In the genomic region with DNA sequence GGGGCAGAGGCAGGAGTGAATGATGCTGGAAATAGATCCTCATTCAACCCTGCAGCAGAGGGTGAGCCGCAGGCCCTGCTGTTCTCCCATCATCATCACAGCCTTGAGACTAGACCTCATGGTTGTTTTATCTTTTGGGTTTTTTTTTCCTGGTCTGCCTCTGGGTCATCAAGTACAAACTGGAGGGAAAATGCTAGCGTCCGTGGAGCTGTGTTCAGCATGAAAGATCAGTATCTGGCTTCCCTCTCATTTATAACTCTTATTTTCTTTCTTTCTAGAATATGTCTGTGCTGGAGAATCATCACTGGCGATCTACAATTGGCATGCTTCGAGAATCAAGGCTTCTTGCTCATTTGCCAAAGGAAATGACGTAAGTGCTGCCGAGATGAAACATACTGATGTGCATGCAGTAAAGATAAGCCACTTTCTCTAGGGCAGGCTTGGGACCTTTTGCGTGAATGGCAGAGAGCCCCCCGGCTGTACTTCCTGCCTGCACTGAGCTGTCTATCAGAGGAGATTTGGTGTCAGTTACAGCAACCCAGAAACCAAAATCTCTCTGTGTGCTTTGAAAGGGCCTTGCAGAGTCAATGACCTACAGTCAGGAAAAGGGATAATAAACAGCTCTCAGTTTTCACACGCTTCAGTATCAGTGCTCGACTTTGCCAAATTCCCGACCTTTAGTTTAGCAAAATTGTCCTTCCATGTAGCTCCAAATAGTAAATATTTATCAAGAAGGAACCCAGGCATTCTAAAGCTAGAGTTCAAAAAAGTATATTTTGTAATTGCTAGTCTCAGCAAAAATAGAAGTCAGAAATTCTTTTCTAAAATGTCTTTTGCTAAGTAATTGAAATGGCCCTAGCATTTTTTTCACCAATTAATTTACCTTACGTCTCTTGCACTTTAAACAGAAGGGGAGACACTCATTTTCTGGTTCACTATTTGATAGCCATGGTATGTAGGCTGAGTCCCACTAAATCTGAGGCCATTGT, we compare ENCODE assay signal across 12 cellular contexts.
DNase-seq lines count a peak whose midpoint lies in the region; ATAC-seq, FAIRE-seq and TF ChIP-seq lines count a peak whose summit lies in the region.
"Had no signal": no experiment of that assay in that cellular context is flagged by ENCODE, and none has a peak within 500 bp of the region (broad histone marks: within the 10 kb centered on the region; RNA-seq: fewer than 3 reads in every experiment).

No MANE protein-coding gene starts in this region.

- H4K5ac ChIP-seq in H1 (ENCODE audit: insufficient read length, low read depth, low read length): no peak overlapping the region

- no peak for TF ChIP-seq CTCF in H1 (IDR thresholded peaks at IDR 0.05; ENCODE audit: control extremely low read depth in 1 of 3, insufficient read depth in 1 of 3, low read depth in 1 of 3, low read length in 3 of 3)
- no peak for TF ChIP-seq CTCF in upper lobe of right lung (IDR thresholded peaks at IDR 0.05)
- no peak for TF ChIP-seq CTCF in GM13976 (IDR thresholded peaks at IDR 0.05; ENCODE audit: borderline replicate concordance, control extremely low read depth, extremely low read depth, insufficient read depth, missing control alignments)

- H3K9me3 Mint-ChIP-seq in activated T-cell treated with anti-CD3 and anti-CD28 coated beads, Interleukin-2, amount 50 U/mL, for 72 hours: no peaks in the 10 kb centered on the region
- no peaks in the 10 kb centered on the region for H3K9me3 Mint-ChIP-seq in activated T-cell treated with anti-CD3 and anti-CD28 coated beads, Interleukin-2, amount 50 U/mL, for 4 hours
- H3K9me3 Mint-ChIP-seq: central memory CD8-positive, alpha-beta T cell had no signal

- no peak overlapping the region for H3K4me2 ChIP-seq in H1 (ENCODE audit: insufficient read depth in 1 of 2, low read depth in 2 of 2, low read length in 2 of 2)

- WGBS in H1 (ENCODE audit: extremely low coverage in 1 of 2, insufficient coverage in 1 of 2, insufficient read length in 1 of 2, insufficient replicate concordance in 2 of 2, low coverage in 1 of 2, low lambda C conversion rate in 2 of 2, missing lambda C conversion rate in 1 of 2), 2 experiments: 91% methylated on average over 13 of the region's 13 CpGs; no CpG with 5 or more reads in 1 of the 2 experiments

- H3K36me3 Mint-ChIP-seq in activated T-cell treated with anti-CD3 and anti-CD28 coated beads, Interleukin-2, amount 50 U/mL, for 72 hours (ENCODE audit: insufficient read depth in 2 of 2): peaks cover 3 to 7% of the 10 kb centered on the region in 2 donors
- no peaks in the 10 kb centered on the region for H3K36me3 Mint-ChIP-seq in activated T-cell treated with anti-CD3 and anti-CD28 coated beads, Interleukin-2, amount 50 U/mL, for 4 hours (ENCODE audit: insufficient read depth)

- H3K36me3 ChIP-seq in H1 (ENCODE audit: control insufficient read depth in 2 of 4, insufficient read depth in 4 of 4, low read length in 3 of 4) (no peaks in the 10 kb centered on the region), upper lobe of right lung (no peaks in the 10 kb centered on the region)

- H3K27me3 ChIP-seq in H1 (replicated peaks in 1 of 4; ENCODE audit: control insufficient read depth in 3 of 4, extremely low read depth in 1 of 4, insufficient read depth in 3 of 4, low read length in 3 of 4) (no peaks in the 10 kb centered on the region), upper lobe of right lung (no peaks in the 10 kb centered on the region)

- H2AK5ac ChIP-seq in H1 (ENCODE audit: low read depth, low read length): no peak overlapping the region

- H3K14ac ChIP-seq in H1 (ENCODE audit: insufficient read length): no peak overlapping the region

- H3K9ac ChIP-seq in H1 (replicated peaks in 1 of 4; ENCODE audit: extremely low read depth in 1 of 4, low read depth in 3 of 4, low read length in 3 of 4): no peak overlapping the region

- no peaks in the 10 kb centered on the region for H3K79me1 ChIP-seq in H1 (ENCODE audit: low read depth, low read length)

- in situ Hi-C loops in GM13976 (cut with MboI; ENCODE audit: low sequenced_read_pairs, unreplicated experiment): no loop called here

- peak overlapping the region; percentile 11; the same call in 1 of the 2 replicates for H2AFZ ChIP-seq in H1 (ENCODE audit: low read length)

- peak; percentile 53 to 70 for ATAC-seq in activated T-cell treated with anti-CD3 and anti-CD28 coated beads, Interleukin-2, amount 50 U/mL, for 72 hours (replicated peaks in 1 of 2)
- ATAC-seq in activated T-cell treated with anti-CD3 and anti-CD28 coated beads, Interleukin-2, amount 50 U/mL, for 4 hours: no peak
- peak; percentile 61 for ATAC-seq in upper lobe of right lung

- intact Hi-C loops in upper lobe of right lung (cut with DNase I): no loop called here

- peaks cover 11% of the 10 kb centered on the region for H3K4me1 Mint-ChIP-seq in activated T-cell treated with anti-CD3 and anti-CD28 coated beads, Interleukin-2, amount 50 U/mL, for 72 hours (ENCODE audit: low read depth)
- no peaks in the 10 kb centered on the region for H3K4me1 Mint-ChIP-seq in activated T-cell treated with anti-CD3 and anti-CD28 coated beads, Interleukin-2, amount 50 U/mL, for 4 hours (ENCODE audit: low read depth)
- H3K4me1 Mint-ChIP-seq: central memory CD8-positive, alpha-beta T cell had no signal

- H3K23ac ChIP-seq in H1 (ENCODE audit: insufficient read length): no peak overlapping the region

- H3K23me2 ChIP-seq in H1 (ENCODE audit: low read depth, low read length): no peaks in the 10 kb centered on the region

- H3K27ac ChIP-seq in H1 (ENCODE audit: low read depth, low read length) (no peak overlapping the region), upper lobe of right lung (peak overlapping the region; percentile 66)

- no peaks in the 10 kb centered on the region for H4K20me1 ChIP-seq in H1 (replicated peaks in 1 of 2; ENCODE audit: control insufficient read depth in 1 of 2, insufficient read depth in 2 of 2, low read length in 2 of 2)

- H3K4me3 ChIP-seq in H1 (ENCODE audit: extremely low read depth in 1 of 4, insufficient read depth in 2 of 4, low read depth in 3 of 4, low read length in 4 of 4): no peak overlapping the region
- peak overlapping the region; percentile 9 for H3K4me3 ChIP-seq in upper lobe of right lung

- H2BK5ac ChIP-seq in H1 (ENCODE audit: low read depth, low read length): no peak overlapping the region

- peak overlapping the region; percentile 6 to 53 for H3K4me3 Mint-ChIP-seq in activated T-cell treated with anti-CD3 and anti-CD28 coated beads, Interleukin-2, amount 50 U/mL, for 72 hours
- H3K4me3 Mint-ChIP-seq in activated T-cell treated with anti-CD3 and anti-CD28 coated beads, Interleukin-2, amount 50 U/mL, for 4 hours: no peak overlapping the region
- H3K4me3 Mint-ChIP-seq: central memory CD8-positive, alpha-beta T cell had no signal

- TF ChIP-seq EP300 in H1 (IDR thresholded peaks at IDR 0.05; ENCODE audit: borderline replicate concordance in 1 of 2, low read depth in 2 of 2, low read length in 2 of 2): no peak

- DNase-seq in activated T-cell treated with anti-CD3 and anti-CD28 coated beads, Interleukin-2, amount 50 U/mL, for 72 hours: peak; percentile 2 to 10
- no peak for DNase-seq in activated T-cell treated with anti-CD3 and anti-CD28 coated beads, Interleukin-2, amount 50 U/mL, for 4 hours
- no peak for DNase-seq in H1 (ENCODE audit: low read depth in 1 of 2, low spot score in 2 of 2)
- peak; percentile 49 to 87 for DNase-seq in lung microvascular endothelial cell (ENCODE audit: low read depth in 2 of 2)
- DNase-seq in upper lobe of right lung: no peak
- no peak for DNase-seq in cerebellar nuclear complex (lab: John Stamatoyannopoulos, UW)
- no peak for DNase-seq in GM13976 (ENCODE audit: low spot score)
- DNase-seq in epidermal melanocyte (ENCODE audit: insufficient read length, low spot score): no peak
- DNase-seq: KG1, SHP77 treated with DMSO at 0.1 percent for 48 hours, substantia nigra had no signal

- H3K18ac ChIP-seq in H1 (ENCODE audit: extremely low read depth, low read length): no peak overlapping the region

- no peak overlapping the region for H2BK20ac ChIP-seq in H1 (ENCODE audit: low read length)

- H4K8ac ChIP-seq in H1 (ENCODE audit: extremely low read depth, insufficient read depth, low read length): no peak overlapping the region

- no peak for TF ChIP-seq POLR2A in H1 (IDR thresholded peaks at IDR 0.05; ENCODE audit: control extremely low read depth in 1 of 2, low read depth in 2 of 2, low read length in 2 of 2)

- POLR2A ChIA-PET in H1 (lab: Charles Lee; ENCODE audit: partially characterized antibody): no interaction called here

- CTCF ChIA-PET in H1 (lab: Charles Lee; ENCODE audit: partially characterized antibody): interaction anchor here (0.7 to 0.8 kb wide), 2 partner anchors 28 to 1168 kb away, joined by 3 to 4 read pairs; no protein-coding TSS in a partner anchor

- no peak overlapping the region for H2BK15ac ChIP-seq in H1 (ENCODE audit: low read length)

- H2BK12ac ChIP-seq in H1 (ENCODE audit: low read depth, low read length): no peak overlapping the region

- H3K4me1 ChIP-seq in H1 (replicated peaks in 1 of 4; ENCODE audit: control insufficient read depth in 3 of 4, insufficient read depth in 4 of 4, low read length in 3 of 4): no peaks in the 10 kb centered on the region
- no peaks in the 10 kb centered on the region for H3K4me1 ChIP-seq in upper lobe of right lung

- H3K9me3 ChIP-seq in H1 (ENCODE audit: insufficient read depth in 2 of 2, low read depth in 1 of 2, low read length in 1 of 2): no peaks in the 10 kb centered on the region
- no peaks in the 10 kb centered on the region for H3K9me3 ChIP-seq in upper lobe of right lung

- H3K27ac Mint-ChIP-seq in activated T-cell treated with anti-CD3 and anti-CD28 coated beads, Interleukin-2, amount 50 U/mL, for 72 hours: peak overlapping the region; percentile 10

- no peak overlapping the region for H2BK120ac ChIP-seq in H1 (replicated peaks; ENCODE audit: low read depth, low read length)

- no peak overlapping the region for H3K56ac ChIP-seq in H1 (replicated peaks; ENCODE audit: insufficient read length, low read depth, low read length)

- peaks cover 4% of the 10 kb centered on the region for H3K27me3 Mint-ChIP-seq in activated T-cell treated with anti-CD3 and anti-CD28 coated beads, Interleukin-2, amount 50 U/mL, for 72 hours (ENCODE audit: low read depth)
- peaks cover 3% of the 10 kb centered on the region for H3K27me3 Mint-ChIP-seq in activated T-cell treated with anti-CD3 and anti-CD28 coated beads, Interleukin-2, amount 50 U/mL, for 4 hours (ENCODE audit: low read depth)

- no peak overlapping the region for H3K4ac ChIP-seq in H1 (replicated peaks; ENCODE audit: insufficient read length, low read depth, low read length)

- no peak overlapping the region for H4K91ac ChIP-seq in H1 (replicated peaks; ENCODE audit: insufficient read length, low read length)

- no peak for TF ChIP-seq RAD21 in H1 (IDR thresholded peaks at IDR 0.05 in 1 of 2, conservative IDR thresholded peaks at IDR 0.05 in 1 of 2; ENCODE audit: low read depth in 2 of 2, low read length in 2 of 2)

- no peak for FAIRE-seq in H1 (lab: Jason Lieb, UNC)

- H3K79me2 ChIP-seq in H1 (ENCODE audit: control insufficient read depth in 1 of 2, insufficient read depth in 2 of 2, low read length in 2 of 2): no peaks in the 10 kb centered on the region

TF ChIP-seq in H1, 55 proteins besides CTCF, POLR2A, EP300 and RAD21 (continues in another document):
- TF ChIP-seq CBX5 (IDR thresholded peaks at IDR 0.05; ENCODE audit: low read depth, low read length) (no peak), EZH2 (IDR thresholded peaks at IDR 0.05; ENCODE audit: low read depth, low read length, severe bottlenecking) (no peak)

Comparison
In these comparisons a context has a peak if more than half of its experiments do, and no peak if none do; other contexts are left out.
1. ATAC-seq: peak in activated T-cell treated with anti-CD3 and anti-CD28 coated beads, Interleukin-2, amount 50 U/mL, for 72 hours (2 of 2) and upper lobe of right lung (single experiment); none in activated T-cell treated with anti-CD3 and anti-CD28 coated beads, Interleukin-2, amount 50 U/mL, for 4 hours (0 of 2).
2. DNase-seq: peak in activated T-cell treated with anti-CD3 and anti-CD28 coated beads, Interleukin-2, amount 50 U/mL, for 72 hours (2 of 2) and lung microvascular endothelial cell (2 of 2); none in activated T-cell treated with anti-CD3 and anti-CD28 coated beads, Interleukin-2, amount 50 U/mL, for 4 hours (single experiment), H1 (0 of 2), upper lobe of right lung (single experiment), cerebellar nuclear complex (0 of 2), GM13976 (single experiment) and epidermal melanocyte (single experiment).